Comparison of ENCODE assay signal across 8 cellular contexts in the genomic region with DNA sequence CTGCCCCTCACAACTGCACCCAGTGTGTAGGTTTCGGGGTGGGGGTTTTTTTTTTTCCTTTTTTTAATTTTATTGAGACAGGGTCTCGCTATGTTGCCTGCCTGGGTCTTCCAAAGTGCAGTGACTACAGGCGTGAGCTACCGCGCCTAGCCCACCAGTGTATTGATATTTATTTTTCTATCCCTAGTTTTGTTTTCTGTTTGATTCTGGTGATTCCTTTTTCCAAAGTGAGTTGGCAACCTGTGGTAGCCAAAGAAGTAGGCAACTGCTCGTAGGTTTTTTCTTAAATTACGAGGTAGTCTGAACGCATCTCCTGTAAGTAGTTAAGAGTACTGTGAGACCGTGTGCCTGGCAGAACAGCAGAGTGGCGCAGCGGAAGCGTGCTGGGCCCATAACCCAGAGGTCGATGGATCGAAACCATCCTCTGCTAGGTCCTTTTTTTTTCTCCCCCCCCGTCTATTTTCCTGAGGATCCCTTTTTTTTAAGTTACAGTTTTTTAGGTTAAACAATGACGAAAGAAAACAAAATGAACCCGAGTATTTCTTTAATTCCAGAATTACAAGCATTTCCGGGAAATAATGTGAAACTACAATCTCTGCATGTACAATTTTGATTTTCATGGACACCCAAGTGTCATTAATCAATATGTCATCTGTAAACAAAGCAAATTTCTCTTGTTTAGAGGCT.
A peak's percentile ranks its signal among the peaks of the same experiment; 100 is the strongest.
DNase-seq lines count a peak whose midpoint lies in the region; ATAC-seq and TF ChIP-seq lines count a peak whose summit lies in the region.

No MANE protein-coding gene starts in this region.

- ATAC-seq in WTC11, result no peak
- ATAC-seq in GM19455 (IDR thresholded peaks at IDR 0.05; ENCODE audit: unreplicated experiment), result no peak

- CTCF ChIA-PET in WTC11 (lab: Charles Lee), result interaction anchor here (1.1 kb wide), 1 partner anchor 309 kb away, joined by 3 read pairs; no protein-coding TSS in a partner anchor

- H3K36me3 Mint-ChIP-seq in WTC11, result peaks cover 12% of the 10 kb centered on the region

- H3K27ac Mint-ChIP-seq in WTC11, result peak overlapping the region; percentile 100

- POLR2A ChIA-PET in WTC11 (lab: Charles Lee), result interaction anchor here (1.0 to 4.4 kb wide), 9 partner anchors 14 to 1521 kb away, joined by 3 to 153 read pairs (median 15); a partner anchor contains a TSS

- peaks cover 24% of the 10 kb centered on the region for H3K9me3 Mint-ChIP-seq in WTC11

- peak overlapping the region; percentile 97 for H3K4me3 Mint-ChIP-seq in WTC11

- DNase-seq in NCI-H187 (lab: John Stamatoyannopoulos, UW) (peak; percentile 46 to 71), NCI-H187 treated with DMSO at 0.1 percent for 48 hours (lab: John Stamatoyannopoulos, UW) (no peak), NCI-H2171 treated with DMSO at 0.1 percent for 48 hours (lab: John Stamatoyannopoulos, UW) (peak; percentile 84), WTC11 (ENCODE audit: low spot score) (peak; percentile 62), cardiac fibroblast (ENCODE audit: low read depth in 2 of 2) (peak; percentile 83), kidney glomerular epithelial cell (lab: John Stamatoyannopoulos, UW) (peak; percentile 80)
- peak; percentile 53 to 58 for DNase-seq in stimulated activated CD4-positive, alpha-beta T cell treated with anti-CD3 and anti-CD28 coated beads, Interleukin-15, amount 100 ng/mL, for 1 hour (ENCODE audit: low read depth in 1 of 2, low spot score in 1 of 2)

- TF ChIP-seq CTCF in WTC11 (IDR thresholded peaks at IDR 0.05) (no peak), cardiac fibroblast (IDR thresholded peaks at IDR 0.05; ENCODE audit: low read depth, low read length) (no peak)

- peaks cover 14% of the 10 kb centered on the region for H3K4me1 Mint-ChIP-seq in WTC11

- H3K27me3 Mint-ChIP-seq in WTC11 (ENCODE audit: low read depth), result peaks cover 4% of the 10 kb centered on the region

- peak overlapping the region; percentile 68 to 74 for H3K4me3 ChIP-seq in cardiac fibroblast (replicated peaks in 1 of 2; ENCODE audit: low read depth in 2 of 2, low read length in 2 of 2)

TF ChIP-seq in WTC11, 78 proteins besides CTCF, POLR2A, EP300 and RAD21:
- TF ChIP-seq ZNF317 (CRISPR knock-in tag; IDR thresholded peaks at IDR 0.05; ENCODE audit: borderline replicate concordance, low read depth), result no peak
- TF ChIP-seq, protein P1, sequence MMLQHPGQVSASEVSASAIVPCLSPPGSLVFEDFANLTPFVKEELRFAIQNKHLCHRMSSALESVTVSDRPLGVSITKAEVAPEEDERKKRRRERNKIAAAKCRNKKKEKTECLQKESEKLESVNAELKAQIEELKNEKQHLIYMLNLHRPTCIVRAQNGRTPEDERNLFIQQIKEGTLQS (CRISPR knock-in tag; conservative IDR thresholded peaks at IDR 0.05), result no peak
- TF ChIP-seq, protein P2, sequence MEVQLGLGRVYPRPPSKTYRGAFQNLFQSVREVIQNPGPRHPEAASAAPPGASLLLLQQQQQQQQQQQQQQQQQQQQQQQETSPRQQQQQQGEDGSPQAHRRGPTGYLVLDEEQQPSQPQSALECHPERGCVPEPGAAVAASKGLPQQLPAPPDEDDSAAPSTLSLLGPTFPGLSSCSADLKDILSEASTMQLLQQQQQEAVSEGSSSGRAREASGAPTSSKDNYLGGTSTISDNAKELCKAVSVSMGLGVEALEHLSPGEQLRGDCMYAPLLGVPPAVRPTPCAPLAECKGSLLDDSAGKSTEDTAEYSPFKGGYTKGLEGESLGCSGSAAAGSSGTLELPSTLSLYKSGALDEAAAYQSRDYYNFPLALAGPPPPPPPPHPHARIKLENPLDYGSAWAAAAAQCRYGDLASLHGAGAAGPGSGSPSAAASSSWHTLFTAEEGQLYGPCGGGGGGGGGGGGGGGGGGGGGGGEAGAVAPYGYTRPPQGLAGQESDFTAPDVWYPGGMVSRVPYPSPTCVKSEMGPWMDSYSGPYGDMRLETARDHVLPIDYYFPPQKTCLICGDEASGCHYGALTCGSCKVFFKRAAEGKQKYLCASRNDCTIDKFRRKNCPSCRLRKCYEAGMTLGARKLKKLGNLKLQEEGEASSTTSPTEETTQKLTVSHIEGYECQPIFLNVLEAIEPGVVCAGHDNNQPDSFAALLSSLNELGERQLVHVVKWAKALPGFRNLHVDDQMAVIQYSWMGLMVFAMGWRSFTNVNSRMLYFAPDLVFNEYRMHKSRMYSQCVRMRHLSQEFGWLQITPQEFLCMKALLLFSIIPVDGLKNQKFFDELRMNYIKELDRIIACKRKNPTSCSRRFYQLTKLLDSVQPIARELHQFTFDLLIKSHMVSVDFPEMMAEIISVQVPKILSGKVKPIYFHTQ (CRISPR knock-in tag; IDR thresholded peaks at IDR 0.05), result peak; percentile 96
- TF ChIP-seq ATF1 (CRISPR knock-in tag; IDR thresholded peaks at IDR 0.05), result no peak
- no peak for TF ChIP-seq TP53 (CRISPR knock-in tag; IDR thresholded peaks at IDR 0.05)
- TF ChIP-seq ZNF671 (CRISPR knock-in tag; IDR thresholded peaks at IDR 0.05), result peak; percentile 92
- peak; percentile 87; the same call in 1 of the 2 replicates for TF ChIP-seq EMX1 (CRISPR knock-in tag; IDR thresholded peaks at IDR 0.05)
- TF ChIP-seq, protein P3, sequence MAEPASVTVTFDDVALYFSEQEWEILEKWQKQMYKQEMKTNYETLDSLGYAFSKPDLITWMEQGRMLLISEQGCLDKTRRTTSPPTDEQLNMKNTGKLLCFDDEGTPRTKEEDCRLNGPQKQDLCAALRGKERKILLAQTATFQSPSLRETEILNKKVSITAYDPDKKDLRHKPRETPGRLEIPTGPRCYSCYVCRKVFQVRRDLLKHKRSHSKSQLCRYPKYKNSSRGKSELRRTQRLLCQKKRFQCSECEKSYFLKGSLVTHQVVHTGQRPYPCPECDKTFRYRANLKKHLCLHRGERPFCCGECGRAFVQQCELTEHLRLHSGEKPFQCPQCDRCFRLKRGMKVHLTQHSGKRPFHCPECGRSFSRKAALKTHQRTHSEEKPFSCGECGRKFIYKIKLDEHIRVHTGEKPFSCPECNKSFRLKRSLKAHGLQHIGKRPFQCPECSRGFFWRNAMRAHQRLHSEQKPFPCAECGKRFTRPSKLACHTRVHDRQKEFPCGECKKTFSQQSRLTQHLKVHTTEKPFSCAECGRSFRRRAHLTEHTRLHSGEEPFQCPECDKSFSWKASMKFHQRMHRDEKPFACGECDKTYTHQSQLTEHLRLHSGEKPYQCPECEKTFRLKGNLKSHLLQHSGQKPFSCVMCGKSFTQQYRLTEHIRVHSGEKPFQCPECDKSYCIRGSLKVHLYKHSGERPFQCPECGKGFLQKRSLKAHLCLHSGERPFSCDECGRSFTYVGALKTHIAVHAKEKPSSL (CRISPR knock-in tag; conservative IDR thresholded peaks at IDR 0.05), result peak; percentile 73; the same call in 1 of the 2 replicates
- TF ChIP-seq SMAD4 (CRISPR knock-in tag; IDR thresholded peaks at IDR 0.05), result no peak
- TF ChIP-seq, protein P4, sequence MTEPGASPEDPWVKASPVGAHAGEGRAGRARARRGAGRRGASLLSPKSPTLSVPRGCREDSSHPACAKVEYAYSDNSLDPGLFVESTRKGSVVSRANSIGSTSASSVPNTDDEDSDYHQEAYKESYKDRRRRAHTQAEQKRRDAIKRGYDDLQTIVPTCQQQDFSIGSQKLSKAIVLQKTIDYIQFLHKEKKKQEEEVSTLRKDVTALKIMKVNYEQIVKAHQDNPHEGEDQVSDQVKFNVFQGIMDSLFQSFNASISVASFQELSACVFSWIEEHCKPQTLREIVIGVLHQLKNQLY (CRISPR knock-in tag; IDR thresholded peaks at IDR 0.05), result no peak
- no peak for TF ChIP-seq RELA (CRISPR knock-in tag; IDR thresholded peaks at IDR 0.05; ENCODE audit: borderline replicate concordance)
- peak; percentile 77; the same call in 1 of the 2 replicates for TF ChIP-seq NFATC4 (CRISPR knock-in tag; IDR thresholded peaks at IDR 0.05)
- peak; percentile 51; the same call in 1 of the 2 replicates for TF ChIP-seq GABPB1 (CRISPR knock-in tag; IDR thresholded peaks at IDR 0.05)
